8 cellular contexts compared by ENCODE assay signal in genomic region chr16:4315185-4316102, GRCh38. TPM values are rescaled to one million over a fixed set of nuclear protein-coding genes. Genes with fewer than 3 reads are reported as not detected.
DNase-seq lines count a peak whose midpoint lies in the region; ATAC-seq, FAIRE-seq and TF ChIP-seq lines count a peak whose summit lies in the region.

TSS of gene GLIS2 (plus strand) at chr16:4316067. CDS start at chr16:4332281, 16,214 bp downstream.

- WGBS in small intestine, 3 donors = 1 to 2% (median 1%) methylated on average over 36 to 97 of the region's 114 CpGs

- H3K4me1 Mint-ChIP-seq in CD4-positive, CD25-positive, alpha-beta regulatory T cell = peaks cover 4 to 17% (median 7%) of the 10 kb centered on the region in 4 donors
- H3K4me1 Mint-ChIP-seq in HFFc6 (ENCODE audit: low read depth) = peaks cover 33% of the 10 kb centered on the region

- peaks cover 18% of the 10 kb centered on the region for H3K27me3 Mint-ChIP-seq in CD4-positive, CD25-positive, alpha-beta regulatory T cell
- H3K27me3 Mint-ChIP-seq in HFFc6 (ENCODE audit: insufficient read depth) = no peaks in the 10 kb centered on the region

- no peak for FAIRE-seq in small intestine (lab: Jason Lieb, UNC)
- no peak for FAIRE-seq in GM19239 (lab: Jason Lieb, UNC)

- peaks cover 0 to 2% (median 0%) of the 10 kb centered on the region in 7 donors for H3K9me3 Mint-ChIP-seq in CD4-positive, CD25-positive, alpha-beta regulatory T cell
- H3K9me3 Mint-ChIP-seq in HFFc6 = no peaks in the 10 kb centered on the region

- peaks cover 6% of the 10 kb centered on the region for H3K27me3 ChIP-seq in CD4-positive, CD25-positive, alpha-beta regulatory T cell (ENCODE audit: control insufficient read depth, insufficient read depth, low read length)
- H3K27me3 ChIP-seq in small intestine (ENCODE audit: control insufficient read depth in 2 of 2, insufficient read depth in 2 of 2, low read length in 2 of 2) = peaks cover 5 to 12% of the 10 kb centered on the region in 2 donors

- H3K4me3 Mint-ChIP-seq in CD4-positive, CD25-positive, alpha-beta regulatory T cell = peak within 1 kb of the TSS; percentile 88 to 96 (median 92)
- peak within 1 kb of the TSS; percentile 88 for H3K4me3 Mint-ChIP-seq in HFFc6

- ATAC-seq in CD4-positive, CD25-positive, alpha-beta regulatory T cell (ENCODE audit: low read depth in 2 of 2) = no peak

- H3K36me3 ChIP-seq in CD4-positive, CD25-positive, alpha-beta regulatory T cell (ENCODE audit: control insufficient read depth, insufficient read depth, low read length) = no peaks in the 10 kb centered on the region
- H3K36me3 ChIP-seq in small intestine (ENCODE audit: control insufficient read depth in 2 of 2, insufficient read depth in 2 of 2, low read length in 2 of 2) = no peaks in the 10 kb centered on the region

- TF ChIP-seq CTCF in HFFc6 (IDR thresholded peaks at IDR 0.05) = no peak
- TF ChIP-seq CTCF in cardiac fibroblast (IDR thresholded peaks at IDR 0.05; ENCODE audit: low read depth, low read length) = no peak

- H3K4me1 ChIP-seq in CD4-positive, CD25-positive, alpha-beta regulatory T cell (ENCODE audit: control insufficient read depth, insufficient read depth, low read length, poor library complexity, severe bottlenecking) = peaks cover 34% of the 10 kb centered on the region
- H3K4me1 ChIP-seq in small intestine (ENCODE audit: control insufficient read depth in 2 of 2, insufficient read depth in 1 of 2, low read depth in 1 of 2, low read length in 1 of 2) = no peaks in the 10 kb centered on the region

- no peak within 1 kb of the TSS for H3K4me3 ChIP-seq in CD4-positive, CD25-positive, alpha-beta regulatory T cell (ENCODE audit: low read depth, low read length)
- H3K4me3 ChIP-seq in cardiac fibroblast (replicated peaks in 1 of 2; ENCODE audit: low read depth in 2 of 2, low read length in 2 of 2) (peak within 1 kb of the TSS; percentile 80 to 83), small intestine (ENCODE audit: low read depth in 1 of 2, low read length in 2 of 2) (peak within 1 kb of the TSS; percentile 54 to 65)

- no peaks in the 10 kb centered on the region for H3K36me3 Mint-ChIP-seq in CD4-positive, CD25-positive, alpha-beta regulatory T cell
- H3K36me3 Mint-ChIP-seq in HFFc6 (ENCODE audit: low read depth) = no peaks in the 10 kb centered on the region

- H3K9me3 ChIP-seq in CD4-positive, CD25-positive, alpha-beta regulatory T cell (ENCODE audit: control insufficient read depth in 2 of 2, low read length in 2 of 2) = no peaks in the 10 kb centered on the region
- no peaks in the 10 kb centered on the region for H3K9me3 ChIP-seq in small intestine (ENCODE audit: control insufficient read depth, low read depth)

- H3K27ac ChIP-seq in CD4-positive, CD25-positive, alpha-beta regulatory T cell (ENCODE audit: insufficient read depth, low read length, poor library complexity, severe bottlenecking) = no peak within 1 kb of the TSS
- H3K27ac ChIP-seq in small intestine (ENCODE audit: low read depth in 1 of 2, low read length in 1 of 2) = peak within 1 kb of the TSS; percentile 50 to 86

- DNase-seq in CD4-positive, CD25-positive, alpha-beta regulatory T cell = peak in 1 of 3 donors; percentile 38
- DNase-seq in HFFc6 = peak; percentile 49
- peak; percentile 91 for DNase-seq in RPMI8226
- DNase-seq in cardiac fibroblast (ENCODE audit: low read depth in 2 of 2) = peak; percentile 66 to 92
- DNase-seq in iris pigment epithelial cell (ENCODE audit: low read depth) = peak; percentile 80
- no peak for DNase-seq in small intestine
- DNase-seq in GM19239 (ENCODE audit: insufficient read length, low spot score) = no peak
- no peak for DNase-seq in UCSD-AML1 (lab: John Stamatoyannopoulos, UW; ENCODE audit: unreplicated experiment)

- peak within 1 kb of the TSS in 1 of 3 donors; percentile 71 for H3K27ac Mint-ChIP-seq in CD4-positive, CD25-positive, alpha-beta regulatory T cell
- H3K27ac Mint-ChIP-seq in HFFc6 = peak within 1 kb of the TSS; percentile 91

RNA-seq across cellular contexts. Expression of gene GLIS2, which starts in this region (rescaled TPM):
- total RNA-seq in CD4-positive, CD25-positive, alpha-beta regulatory T cell = not detected
- polyA plus RNA-seq in CD4-positive, CD25-positive, alpha-beta regulatory T cell = under 1 TPM in 1 of 4 donors, not detected in 3; 0.03 TPM
- 10 to 100 TPM; 21.9 to 26.0 (median 23.5) TPM for total RNA-seq in HFFc6 (2021; fragmentation: NEBNext Ultra II Directional; extraction: Animal tissue kit (Norgen Biotek cat#: 25700))
- polyA plus RNA-seq in small intestine = 1 to 10 TPM in 2 of 3 donors, under 1 TPM in 1; 0.22 to 3.6 (median 1.1) TPM

Comparison
In these comparisons a context has a peak if more than half of its experiments do, and no peak if none do; other contexts are left out.
1. RNA of gene GLIS2 (total RNA-seq): 21.9 to 26.0 TPM in HFFc6; not detected in CD4-positive, CD25-positive, alpha-beta regulatory T cell (single experiment); every median in the first group is over 10 times any median in the second.
2. DNase-seq: peak in HFFc6 (single experiment), RPMI8226 (single experiment), cardiac fibroblast (2 of 2) and iris pigment epithelial cell (single experiment); none in small intestine (single experiment), GM19239 (single experiment) and UCSD-AML1 (single experiment).